9 cellular contexts compared by ENCODE assay signal in genomic region chr12:48786591-48787544, GRCh38. TPM values are rescaled to one million over a fixed set of nuclear protein-coding genes. Genes with fewer than 3 reads are reported as not detected.
DNase-seq lines count a peak whose midpoint lies in the region; ATAC-seq and TF ChIP-seq lines count a peak whose summit lies in the region.
"Had no signal": no experiment of that assay in that cellular context is flagged by ENCODE, and none has a peak within 500 bp of the region (broad histone marks: within the 10 kb centered on the region; RNA-seq: fewer than 3 reads in every experiment).

No MANE protein-coding gene starts in this region.

- CTCF ChIA-PET in MCF 10A (lab: Yijun Ruan, JAX) = interaction anchor here (1.3 to 5.0 kb wide), 3 partner anchors 8 to 33 kb away, joined by 5 to 31 read pairs (median 5); no protein-coding TSS in a partner anchor

- peaks cover 28% of the 10 kb centered on the region for H3K4me1 Mint-ChIP-seq in GM23338
- peaks cover 27% of the 10 kb centered on the region for H3K4me1 Mint-ChIP-seq in MCF 10A (ENCODE audit: insufficient read depth, unreplicated experiment)

- no peaks in the 10 kb centered on the region for H4K20me1 ChIP-seq in GM23338 (replicated peaks; ENCODE audit: insufficient read depth)

- BruUV-seq in MCF 10A (replicated peaks; lab: Mats Ljungman, UMichigan) = no TSS peak

- H3K4me3 ChIP-seq in GM23338 = no peak overlapping the region
- peak overlapping the region; percentile 83 for H3K4me3 ChIP-seq in left ventricle myocardium inferior
- peak overlapping the region; percentile 92 to 100 (median 96) for H3K4me3 ChIP-seq in gastrocnemius medialis

- H3K36me3 ChIP-seq in GM23338 (ENCODE audit: insufficient read depth) = no peaks in the 10 kb centered on the region
- peaks cover 12% of the 10 kb centered on the region for H3K36me3 ChIP-seq in left ventricle myocardium inferior
- peaks cover 0 to 9% of the 10 kb centered on the region in 2 donors for H3K36me3 ChIP-seq in gastrocnemius medialis

- no peaks in the 10 kb centered on the region for H3K79me2 ChIP-seq in GM23338 (replicated peaks; ENCODE audit: insufficient read depth)

- no peaks in the 10 kb centered on the region for H3K9me2 ChIP-seq in GM23338 (ENCODE audit: insufficient read depth)

- H2AFZ ChIP-seq in GM23338 = no peak overlapping the region

- intact Hi-C loops in MCF 10A (cut with micrococcal nuclease) (no loop called here), left ventricle myocardium inferior (cut with micrococcal nuclease) (no loop called here), gastrocnemius medialis (cut with DNase I; ENCODE audit: low total_unique reads) (no loop called here)

- POLR2A ChIA-PET in MCF 10A (lab: Yijun Ruan, JAX) = no interaction called here

- no peaks in the 10 kb centered on the region for H3K36me3 Mint-ChIP-seq in GM23338 (ENCODE audit: low read depth)
- peaks cover 3% of the 10 kb centered on the region for H3K36me3 Mint-ChIP-seq in MCF 10A (ENCODE audit: insufficient read depth, unreplicated experiment)

- H3K27ac Mint-ChIP-seq in GM23338 (no peak overlapping the region), MCF 10A (ENCODE audit: low read depth, unreplicated experiment) (peak overlapping the region; percentile 95)

- H3K4me1 ChIP-seq in GM23338 (ENCODE audit: insufficient read depth) = peaks cover 12% of the 10 kb centered on the region
- H3K4me1 ChIP-seq in left ventricle myocardium inferior = peaks cover 83% of the 10 kb centered on the region
- H3K4me1 ChIP-seq in gastrocnemius medialis = peaks cover 23 to 28% of the 10 kb centered on the region in 2 donors
- H3K4me1 ChIP-seq in foreskin keratinocyte = no peaks in the 10 kb centered on the region

- TF ChIP-seq POLR2A in gastrocnemius medialis (IDR thresholded peaks at IDR 0.05) = no peak

- H3K4me3 Mint-ChIP-seq in GM23338 = peak overlapping the region; percentile 95
- peak overlapping the region; percentile 86 for H3K4me3 Mint-ChIP-seq in MCF 10A (ENCODE audit: unreplicated experiment)

- TF ChIP-seq CTCF in GM23338 (conservative IDR thresholded peaks at IDR 0.05; ENCODE audit: low read depth in 2 of 2) (no peak), MCF 10A (IDR thresholded peaks at IDR 0.05; ENCODE audit: unreplicated experiment) (no peak), left ventricle myocardium inferior (IDR thresholded peaks at IDR 0.05; ENCODE audit: borderline replicate concordance) (no peak), gastrocnemius medialis (IDR thresholded peaks at IDR 0.05 in 4 of 5, conservative IDR thresholded peaks at IDR 0.05 in 1 of 5) (no peak), foreskin keratinocyte (conservative IDR thresholded peaks at IDR 0.05) (no peak)

- no peak for DNase-seq in GM23338 (ENCODE audit: low spot score)
- no peak for DNase-seq in MCF 10A (ENCODE audit: unreplicated experiment)
- peak; percentile 61 for DNase-seq in left ventricle myocardium inferior
- DNase-seq in gastrocnemius medialis = no peak
- DNase-seq in NCI-H1436 (lab: John Stamatoyannopoulos, UW) = no peak
- no peak for DNase-seq in foreskin keratinocyte
- DNase-seq: DMS53 had no signal

- H3K4me2 ChIP-seq in GM23338 = no peak overlapping the region

- in situ Hi-C loops in gastrocnemius medialis (cut with MboI; ENCODE audit: low sequenced_read_pairs in 4 of 4) = loop anchor here in 1 of 4 donors (25.0 kb wide), 1 partner anchor 250 kb away; the partner anchor contains the start of gene OR8S1

- H3K9me3 Mint-ChIP-seq in GM23338 (no peaks in the 10 kb centered on the region; the same call in 2 of the 3 replicates), MCF 10A (ENCODE audit: unreplicated experiment) (no peaks in the 10 kb centered on the region)

- H3K27me3 Mint-ChIP-seq in GM23338 (ENCODE audit: insufficient read depth, low read depth, poor library complexity) = peaks cover 7% of the 10 kb centered on the region
- H3K27me3 Mint-ChIP-seq in MCF 10A (ENCODE audit: insufficient read depth, unreplicated experiment) = no peaks in the 10 kb centered on the region

- H3K27ac ChIP-seq in GM23338 (ENCODE audit: low read depth) = no peak overlapping the region
- peak overlapping the region; percentile 93 for H3K27ac ChIP-seq in left ventricle myocardium inferior (replicated peaks)
- peak overlapping the region; percentile 79 to 89 (median 86) for H3K27ac ChIP-seq in gastrocnemius medialis
- H3K27ac ChIP-seq in foreskin keratinocyte = no peak overlapping the region

- no peak for ATAC-seq in GM23338
- ATAC-seq in gastrocnemius medialis = no peak
- no peak for ATAC-seq in GM21619 (IDR thresholded peaks at IDR 0.05; ENCODE audit: unreplicated experiment)
- ATAC-seq in GM21737 (IDR thresholded peaks at IDR 0.05; ENCODE audit: unreplicated experiment) = no peak
- no peak for ATAC-seq in foreskin keratinocyte

- H3K27me3 ChIP-seq in GM23338 (ENCODE audit: insufficient read depth) (peaks cover 23% of the 10 kb centered on the region), left ventricle myocardium inferior (ENCODE audit: low read depth) (no peaks in the 10 kb centered on the region), gastrocnemius medialis (no peaks in the 10 kb centered on the region), foreskin keratinocyte (no peaks in the 10 kb centered on the region)

- peaks cover 7% of the 10 kb centered on the region for H3F3A ChIP-seq in GM23338 (replicated peaks; ENCODE audit: low read depth)

- H3K9me3 ChIP-seq in left ventricle myocardium inferior (replicated peaks) (no peaks in the 10 kb centered on the region), gastrocnemius medialis (no peaks in the 10 kb centered on the region)

TF ChIP-seq in GM23338, 12 proteins besides CTCF, POLR2A, EP300 and RAD21 (continues in another document):
- no peak for TF ChIP-seq CREB1 (CRISPR knock-in tag; IDR thresholded peaks at IDR 0.05; ENCODE audit: low read depth)

RNA-seq across cellular contexts. Expression of gene ADCY6, which starts 2.0 kb away (rescaled TPM):
- total RNA-seq in GM23338 (2014; rRNA removed; shearing (Covaris generic)) = 11.8 and 16.5 TPM in 2 replicates
- polyA plus RNA-seq in GM23338 (2016; fragmentation: Nextera tagmentation; extraction: Ambion mirVana) = 1.0 and 1.3 TPM in 2 replicates
- 21.9 and 33.2 TPM in 2 replicates for total RNA-seq in MCF 10A (2022)
- 98.4 TPM for total RNA-seq in left ventricle myocardium inferior
- total RNA-seq in gastrocnemius medialis = 10 to 100 TPM; 11.4 to 13.6 (median 12.6) TPM
- 10.3 and 12.5 TPM in 2 replicates for total RNA-seq in foreskin keratinocyte
- 6.4 TPM in 2 replicates for polyA plus RNA-seq in foreskin keratinocyte

RNA-seq across cellular contexts. Expression of gene CACNB3, which starts 31.4 kb away (rescaled TPM):
- total RNA-seq in GM23338 (2014; rRNA removed; shearing (Covaris generic)) = 3.4 and 4.1 TPM in 2 replicates
- polyA plus RNA-seq in GM23338 (2016; fragmentation: Nextera tagmentation; extraction: Ambion mirVana) = 6.2 and 6.3 TPM in 2 replicates
- 6.9 and 7.0 TPM in 2 replicates for total RNA-seq in MCF 10A (2022)
- 4.8 TPM for total RNA-seq in left ventricle myocardium inferior
- 1 to 10 TPM; 1.2 to 5.7 (median 2.7) TPM for total RNA-seq in gastrocnemius medialis
- total RNA-seq in foreskin keratinocyte = 26.7 and 29.8 TPM in 2 replicates
- 22.1 and 26.3 TPM in 2 replicates for polyA plus RNA-seq in foreskin keratinocyte

Comparison
In these comparisons a context has a peak if more than half of its experiments do, and no peak if none do; other contexts are left out.
1. H3K27ac ChIP-seq: peak in left ventricle myocardium inferior (single experiment) and gastrocnemius medialis (4 of 4); none in GM23338 (single experiment) and foreskin keratinocyte (single experiment).